ENCODE assay signal across 29 cellular contexts in the genomic region with DNA sequence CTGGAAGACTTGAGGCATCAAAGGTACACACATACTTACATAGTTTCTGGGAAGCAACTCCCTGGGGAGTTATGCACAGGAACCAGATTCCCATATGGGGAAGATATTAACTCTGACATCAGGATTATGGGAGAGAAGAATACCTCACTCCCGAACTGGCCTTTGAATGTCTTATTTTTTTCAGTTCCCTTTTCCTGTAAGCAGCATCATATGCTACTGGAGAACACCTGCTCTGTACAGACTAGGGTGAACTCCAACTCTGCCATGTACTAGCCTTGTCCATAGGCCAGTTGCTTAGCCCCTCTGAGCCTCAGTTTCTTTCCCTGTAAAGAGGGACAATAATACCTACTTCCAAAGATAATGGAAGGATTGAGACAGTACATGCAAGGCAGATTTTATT. TPM values are rescaled to one million over a fixed set of nuclear protein-coding genes. Genes with fewer than 3 reads are reported as not detected.
"Had no signal": no experiment of that assay in that cellular context is flagged by ENCODE, and none has a peak within 500 bp of the region (broad histone marks: within the 10 kb centered on the region; RNA-seq: fewer than 3 reads in every experiment).

No MANE protein-coding gene starts in this region.

- DNase-seq: activated CD4-positive, alpha-beta T cell treated with anti-CD3 and anti-CD28 coated beads for 1 hour; activated CD8-positive, alpha-beta memory T cell treated with anti-CD3 and anti-CD28 coated beads, Interleukin-2, amount 10 ng/mL, durations not matched to agents 7 days and 5 days; activated CD8-positive, alpha-beta T cell treated with anti-CD3 and anti-CD28 coated beads, Interleukin-2, amount 10 ng/mL, durations not matched to agents 7 days and 5 days; activated naive CD8-positive, alpha-beta T cell treated with anti-CD3 and anti-CD28 coated beads, Interleukin-2, amount 50 U/mL, for 24 hours; activated T-cell treated with anti-CD3 and anti-CD28 coated beads, Interleukin-2, amount 50 U/mL, for 48 hours; amygdala; central memory CD4-positive, alpha-beta T cell; endodermal cell; foreskin fibroblast; head of caudate nucleus; hypothalamus; immature natural killer cell; kidney; left colon; mammary epithelial cell; naive B cell; nephron progenitor cell; nucleus accumbens; pancreas; retina; sigmoid colon; stimulated activated CD4-positive, alpha-beta T cell treated with anti-CD3 and anti-CD28 coated beads, Interleukin-1b, Interleukin-23, amount 100 ng/mL, for 48 hours; stimulated activated naive CD4-positive, alpha-beta T cell treated with Interleukin-2 at 50 U/mL for 16 hours; T1000 had no signal

- ATAC-seq: activated CD8-positive, alpha-beta memory T cell treated with anti-CD3 and anti-CD28 coated beads, Interleukin-2, amount 10 ng/mL, durations not matched to agents 7 days and 5 days; activated CD8-positive, alpha-beta T cell treated with anti-CD3 and anti-CD28 coated beads, Interleukin-2, amount 10 ng/mL, durations not matched to agents 7 days and 5 days; activated naive CD8-positive, alpha-beta T cell treated with anti-CD3 and anti-CD28 coated beads, Interleukin-2, amount 50 U/mL, for 24 hours; esophagus mucosa; left colon; pancreas had no signal

- H3K36me3 ChIP-seq: breast epithelium, pancreas, prostate gland, sigmoid colon had no signal

- H3K9me3 ChIP-seq: breast epithelium, pancreas, prostate gland, sigmoid colon, tibial nerve had no signal

- H3K27ac ChIP-seq: breast epithelium, pancreas, prostate gland, sigmoid colon, tibial nerve had no signal

- H3K4me3 ChIP-seq: breast epithelium, pancreas, prostate gland, sigmoid colon, smooth muscle cell, tibial nerve had no signal

- FAIRE-seq: kidney, pancreas had no signal

- H3K4me2 ChIP-seq: smooth muscle cell had no signal

- H3K27me3 ChIP-seq: breast epithelium, pancreas, sigmoid colon, tibial nerve had no signal

- H3K4me1 ChIP-seq: breast epithelium, pancreas, prostate gland, tibial nerve had no signal

RNA-seq across cellular contexts. Expression of gene LGI1, which starts 41.6 kb away (rescaled TPM):
- polyA plus RNA-seq: immature natural killer cell, mammary epithelial cell, smooth muscle cell had no signal
